Comparison of ENCODE assay signal across 1 cellular context in genomic region chr5:142356716-142357468, GRCh38.
TF ChIP-seq lines count a peak whose summit lies in the region.

No MANE protein-coding gene starts in this region.

TF ChIP-seq in WTC11, 78 proteins besides CTCF, POLR2A, EP300 and RAD21 (continued from another document and continues in another):
- TF ChIP-seq FOXK1 (CRISPR knock-in tag; IDR thresholded peaks at IDR 0.05) (peak; percentile 65; the same call in 1 of the 2 replicates), E2F4 (CRISPR knock-in tag; IDR thresholded peaks at IDR 0.05; ENCODE audit: borderline replicate concordance, low read depth) (no peak), ZNF263 (CRISPR knock-in tag; IDR thresholded peaks at IDR 0.05; ENCODE audit: low read depth) (0 out of 2 replicates have a peak, but pooled peaks have one; percentile 10), NFYB (CRISPR knock-in tag; conservative IDR thresholded peaks at IDR 0.05; ENCODE audit: low read depth) (no peak), GABPB1 (CRISPR knock-in tag; IDR thresholded peaks at IDR 0.05) (no peak; the same call in 1 of the 2 replicates), TEAD4 (CRISPR knock-in tag; IDR thresholded peaks at IDR 0.05) (no peak), ZSCAN18 (CRISPR knock-in tag; IDR thresholded peaks at IDR 0.05) (no peak), ZNF232 (CRISPR knock-in tag; IDR thresholded peaks at IDR 0.05) (peak; percentile 28; the same call in 1 of the 2 replicates), NR1H2 (CRISPR knock-in tag; IDR thresholded peaks at IDR 0.05) (no peak), FOXJ3 (CRISPR knock-in tag; IDR thresholded peaks at IDR 0.05; ENCODE audit: borderline replicate concordance) (no peak), USF1 (CRISPR knock-in tag; IDR thresholded peaks at IDR 0.05) (no peak), ETV6 (CRISPR knock-in tag; IDR thresholded peaks at IDR 0.05) (peak; percentile 78), NFATC4 (CRISPR knock-in tag; IDR thresholded peaks at IDR 0.05) (0 out of 2 replicates have a peak, but pooled peaks have one; percentile 36), MXD4 (CRISPR knock-in tag; IDR thresholded peaks at IDR 0.05; ENCODE audit: borderline replicate concordance) (no peak), ZNF423 (CRISPR knock-in tag; IDR thresholded peaks at IDR 0.05) (peak; percentile 100), ZNF425 (CRISPR knock-in tag; conservative IDR thresholded peaks at IDR 0.05) (no peak), RORB (CRISPR knock-in tag; IDR thresholded peaks at IDR 0.05) (no peak), ZNF671 (CRISPR knock-in tag; IDR thresholded peaks at IDR 0.05) (no peak; the same call in 1 of the 2 replicates), MLX (CRISPR knock-in tag; IDR thresholded peaks at IDR 0.05) (no peak), ZBTB43 (CRISPR knock-in tag; IDR thresholded peaks at IDR 0.05) (peak; percentile 11; the same call in 1 of the 2 replicates), GRHL2 (CRISPR knock-in tag; IDR thresholded peaks at IDR 0.05; ENCODE audit: insufficient replicate concordance, severe bottlenecking) (no peak), SP1 (CRISPR knock-in tag; conservative IDR thresholded peaks at IDR 0.05) (peak; percentile 40), ATF3 (CRISPR knock-in tag; conservative IDR thresholded peaks at IDR 0.05) (no peak), ESRRA (CRISPR knock-in tag; IDR thresholded peaks at IDR 0.05; ENCODE audit: borderline replicate concordance) (0 out of 2 replicates have a peak, but pooled peaks have one; percentile 41), ERG (CRISPR knock-in tag; IDR thresholded peaks at IDR 0.05) (0 out of 2 replicates have a peak, but pooled peaks have one; percentile 64), SOX15 (CRISPR knock-in tag; IDR thresholded peaks at IDR 0.05) (no peak), RELA (CRISPR knock-in tag; IDR thresholded peaks at IDR 0.05; ENCODE audit: borderline replicate concordance) (no peak), NFE2L1 (CRISPR knock-in tag; IDR thresholded peaks at IDR 0.05) (0 out of 2 replicates have a peak, but pooled peaks have one; percentile 10), CBFB (CRISPR knock-in tag; IDR thresholded peaks at IDR 0.05; ENCODE audit: low read depth) (no peak; the same call in 1 of the 2 replicates), ZNF138 (CRISPR knock-in tag; conservative IDR thresholded peaks at IDR 0.05) (no peak), ZNF219 (CRISPR knock-in tag; IDR thresholded peaks at IDR 0.05; ENCODE audit: borderline replicate concordance) (no peak), IRF2 (CRISPR knock-in tag; IDR thresholded peaks at IDR 0.05; ENCODE audit: borderline replicate concordance, low read depth) (no peak), SMAD4 (CRISPR knock-in tag; IDR thresholded peaks at IDR 0.05) (no peak), KAT7 (CRISPR knock-in tag; IDR thresholded peaks at IDR 0.05; ENCODE audit: borderline replicate concordance) (no peak), PRRX2 (CRISPR knock-in tag; IDR thresholded peaks at IDR 0.05) (no peak), ARID4B (CRISPR knock-in tag; IDR thresholded peaks at IDR 0.05; ENCODE audit: borderline replicate concordance) (no peak), SMAD3 (CRISPR knock-in tag; IDR thresholded peaks at IDR 0.05; ENCODE audit: borderline replicate concordance) (no peak), EMX1 (CRISPR knock-in tag; IDR thresholded peaks at IDR 0.05) (no peak), GTF2I (CRISPR knock-in tag; conservative IDR thresholded peaks at IDR 0.05) (no peak), ZNF317 (CRISPR knock-in tag; IDR thresholded peaks at IDR 0.05; ENCODE audit: borderline replicate concordance, low read depth) (0 out of 2 replicates have a peak, but pooled peaks have one; percentile 29), ZNF396 (CRISPR knock-in tag; IDR thresholded peaks at IDR 0.05; ENCODE audit: borderline replicate concordance) (no peak), OVOL2 (CRISPR knock-in tag; IDR thresholded peaks at IDR 0.05; ENCODE audit: borderline replicate concordance) (no peak), FOXP1 (CRISPR knock-in tag; IDR thresholded peaks at IDR 0.05; ENCODE audit: borderline replicate concordance) (peak; percentile 91; the same call in 1 of the 2 replicates)
- TF ChIP-seq, protein P1, sequence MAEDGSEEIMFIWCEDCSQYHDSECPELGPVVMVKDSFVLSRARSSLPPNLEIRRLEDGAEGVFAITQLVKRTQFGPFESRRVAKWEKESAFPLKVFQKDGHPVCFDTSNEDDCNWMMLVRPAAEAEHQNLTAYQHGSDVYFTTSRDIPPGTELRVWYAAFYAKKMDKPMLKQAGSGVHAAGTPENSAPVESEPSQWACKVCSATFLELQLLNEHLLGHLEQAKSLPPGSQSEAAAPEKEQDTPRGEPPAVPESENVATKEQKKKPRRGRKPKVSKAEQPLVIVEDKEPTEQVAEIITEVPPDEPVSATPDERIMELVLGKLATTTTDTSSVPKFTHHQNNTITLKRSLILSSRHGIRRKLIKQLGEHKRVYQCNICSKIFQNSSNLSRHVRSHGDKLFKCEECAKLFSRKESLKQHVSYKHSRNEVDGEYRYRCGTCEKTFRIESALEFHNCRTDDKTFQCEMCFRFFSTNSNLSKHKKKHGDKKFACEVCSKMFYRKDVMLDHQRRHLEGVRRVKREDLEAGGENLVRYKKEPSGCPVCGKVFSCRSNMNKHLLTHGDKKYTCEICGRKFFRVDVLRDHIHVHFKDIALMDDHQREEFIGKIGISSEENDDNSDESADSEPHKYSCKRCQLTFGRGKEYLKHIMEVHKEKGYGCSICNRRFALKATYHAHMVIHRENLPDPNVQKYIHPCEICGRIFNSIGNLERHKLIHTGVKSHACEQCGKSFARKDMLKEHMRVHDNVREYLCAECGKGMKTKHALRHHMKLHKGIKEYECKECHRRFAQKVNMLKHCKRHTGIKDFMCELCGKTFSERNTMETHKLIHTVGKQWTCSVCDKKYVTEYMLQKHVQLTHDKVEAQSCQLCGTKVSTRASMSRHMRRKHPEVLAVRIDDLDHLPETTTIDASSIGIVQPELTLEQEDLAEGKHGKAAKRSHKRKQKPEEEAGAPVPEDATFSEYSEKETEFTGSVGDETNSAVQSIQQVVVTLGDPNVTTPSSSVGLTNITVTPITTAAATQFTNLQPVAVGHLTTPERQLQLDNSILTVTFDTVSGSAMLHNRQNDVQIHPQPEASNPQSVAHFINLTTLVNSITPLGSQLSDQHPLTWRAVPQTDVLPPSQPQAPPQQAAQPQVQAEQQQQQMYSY (CRISPR knock-in tag; IDR thresholded peaks at IDR 0.05), result no peak
